Comparison of ENCODE assay signal across 21 cellular contexts in the genomic region with DNA sequence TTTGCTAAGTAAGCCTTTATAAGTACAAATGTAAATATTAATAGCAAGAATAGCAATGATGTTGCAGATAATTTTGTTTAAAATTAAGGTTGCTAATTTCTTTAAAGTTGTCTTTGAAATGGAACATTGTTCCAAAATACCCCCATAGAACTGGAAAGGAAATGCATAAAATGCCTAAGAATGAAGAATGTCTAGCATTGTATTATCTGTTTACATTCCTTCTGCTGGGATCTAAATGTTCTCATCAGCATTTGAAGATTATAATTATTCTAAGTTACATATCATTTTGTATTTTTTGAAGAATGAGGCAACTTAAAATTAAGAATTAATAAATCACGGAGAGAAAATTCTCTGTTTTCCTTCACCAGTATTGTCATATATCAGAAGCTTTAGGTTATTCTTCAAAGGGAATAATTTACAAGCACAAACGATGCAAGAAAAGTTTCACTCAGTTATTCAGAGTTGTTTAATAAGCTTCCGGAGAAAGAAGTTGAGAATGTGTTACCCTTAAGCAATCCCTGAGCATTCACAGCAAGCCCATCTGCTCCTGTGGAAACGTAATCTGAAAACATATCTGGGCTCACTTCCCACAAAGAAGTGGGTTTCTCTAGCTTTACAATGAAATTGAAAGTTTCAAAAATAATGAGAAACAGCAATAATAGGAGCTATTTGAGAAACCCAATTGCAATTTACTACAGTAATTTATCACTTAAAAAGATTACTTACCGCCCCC. TPM values are rescaled to one million over a fixed set of nuclear protein-coding genes. Genes with fewer than 3 reads are reported as not detected.
"Had no signal": no experiment of that assay in that cellular context is flagged by ENCODE, and none has a peak within 500 bp of the region (broad histone marks: within the 10 kb centered on the region; RNA-seq: fewer than 3 reads in every experiment).

No MANE protein-coding gene starts in this region.

- H3K9me3 ChIP-seq: thyroid gland, vagina had no signal

- H3K4me3 ChIP-seq: skin epidermis, thyroid gland, vagina had no signal

- H3K4me1 Mint-ChIP-seq: stimulated activated naive B cell treated with anti-CD40 and anti-IgM and Interleukin-4, amounts not matched to agents 10 μg/mL and 1 μg/mL and 100 μg/mL, for 72 hours had no signal

- H3K27ac ChIP-seq: skin epidermis, thyroid gland, vagina had no signal

- H3K36me3 ChIP-seq: thyroid gland, vagina had no signal

- H3K27me3 ChIP-seq: thyroid gland, vagina had no signal

- H3K27ac Mint-ChIP-seq: activated naive CD4-positive, alpha-beta T cell treated with anti-CD3 and anti-CD28 coated beads for 36 hours; activated T-helper 1 cell treated with anti-CD3 and anti-CD28 coated beads, Interleukin-12 subunit alpha, Interleukin-12 subunit beta, Interleukin-2, Interleukin-4 antibody, amounts not matched to agents 30 ng/mL and 10 ng/mL and 1 ng/mL, durations not matched to agents 14 hours and 24 hours and 36 hours; natural killer cell treated with Interleukin-12 subunit alpha and Interleukin-12 subunit beta and Interleukin-15 and Interleukin-18, amount 100 ng/mL, for 72 hours; progenitor cell of endocrine pancreas; stimulated activated naive B cell treated with anti-CD40 and anti-IgM and Interleukin-4, amounts not matched to agents 10 μg/mL and 1 μg/mL and 100 μg/mL, for 72 hours had no signal

- H3K36me3 Mint-ChIP-seq: natural killer cell treated with Interleukin-12 subunit alpha and Interleukin-12 subunit beta and Interleukin-15 and Interleukin-18, amount 100 ng/mL, for 72 hours; stimulated activated naive B cell treated with anti-CD40 and anti-IgM and Interleukin-4, amounts not matched to agents 10 μg/mL and 1 μg/mL and 100 μg/mL, for 72 hours had no signal

- DNase-seq: activated CD4-positive, CD25-positive, alpha-beta regulatory T cell treated with anti-CD3 and anti-CD28 coated beads, Interleukin-2, amount 50 U/mL, for 72 hours; activated naive CD4-positive, alpha-beta T cell treated with anti-CD3 and anti-CD28 coated beads for 36 hours; central memory CD4-positive, alpha-beta T cell; effector memory CD4-positive, alpha-beta T cell; foreskin fibroblast; kidney glomerular epithelial cell; nucleus accumbens; right cardiac atrium; stimulated activated CD4-positive, alpha-beta T cell treated with anti-CD3 and anti-CD28 coated beads, Interleukin-15, amount 100 ng/mL, for 24 hours; stimulated activated CD4-positive, alpha-beta T cell treated with anti-CD3 and anti-CD28 coated beads, Interleukin-4, amount 100 ng/mL, for 1 hour; stimulated activated naive B cell treated with anti-CD40 and anti-IgM and Interleukin-4, amounts not matched to agents 10 μg/mL and 1 μg/mL and 100 μg/mL, for 72 hours; thyroid gland had no signal

- H3K9me3 Mint-ChIP-seq: activated naive CD4-positive, alpha-beta T cell treated with anti-CD3 and anti-CD28 coated beads for 36 hours; activated T-helper 1 cell treated with anti-CD3 and anti-CD28 coated beads, Interleukin-12 subunit alpha, Interleukin-12 subunit beta, Interleukin-2, Interleukin-4 antibody, amounts not matched to agents 30 ng/mL and 10 ng/mL and 1 ng/mL, durations not matched to agents 14 hours and 24 hours and 36 hours; natural killer cell treated with Interleukin-12 subunit alpha and Interleukin-12 subunit beta and Interleukin-15 and Interleukin-18, amount 100 ng/mL, for 72 hours; stimulated activated naive B cell treated with anti-CD40 and anti-IgM and Interleukin-4, amounts not matched to agents 10 μg/mL and 1 μg/mL and 100 μg/mL, for 72 hours had no signal

- H3K4me3 Mint-ChIP-seq: activated naive CD4-positive, alpha-beta T cell treated with anti-CD3 and anti-CD28 coated beads for 36 hours; activated T-helper 1 cell treated with anti-CD3 and anti-CD28 coated beads, Interleukin-12 subunit alpha, Interleukin-12 subunit beta, Interleukin-2, Interleukin-4 antibody, amounts not matched to agents 30 ng/mL and 10 ng/mL and 1 ng/mL, durations not matched to agents 14 hours and 24 hours and 36 hours; natural killer cell treated with Interleukin-12 subunit alpha and Interleukin-12 subunit beta and Interleukin-15 and Interleukin-18, amount 100 ng/mL, for 72 hours; stimulated activated naive B cell treated with anti-CD40 and anti-IgM and Interleukin-4, amounts not matched to agents 10 μg/mL and 1 μg/mL and 100 μg/mL, for 72 hours had no signal

- ATAC-seq: natural killer cell treated with Interleukin-12 subunit alpha and Interleukin-12 subunit beta and Interleukin-15 and Interleukin-18, amount 100 ng/mL, for 72 hours; right cardiac atrium; stimulated activated naive B cell treated with anti-CD40 and anti-IgM and Interleukin-4, amounts not matched to agents 10 μg/mL and 1 μg/mL and 100 μg/mL, for 72 hours had no signal

- H3K4me1 ChIP-seq: thyroid gland, vagina had no signal

- H3K27me3 Mint-ChIP-seq: natural killer cell treated with Interleukin-12 subunit alpha and Interleukin-12 subunit beta and Interleukin-15 and Interleukin-18, amount 100 ng/mL, for 72 hours; progenitor cell of endocrine pancreas; stimulated activated naive B cell treated with anti-CD40 and anti-IgM and Interleukin-4, amounts not matched to agents 10 μg/mL and 1 μg/mL and 100 μg/mL, for 72 hours had no signal

RNA-seq across cellular contexts. Expression of a gene that starts 21.3 kb away (rescaled TPM):
- total RNA-seq: activated CD8-positive, alpha-beta memory T cell treated with anti-CD3 and anti-CD28 coated beads for 36 hours; activated T-helper 1 cell treated with anti-CD3 and anti-CD28 coated beads, Interleukin-12 subunit alpha, Interleukin-12 subunit beta, Interleukin-2, Interleukin-4 antibody, amounts not matched to agents 30 ng/mL and 10 ng/mL and 1 ng/mL, durations not matched to agents 14 hours and 24 hours and 36 hours; liver; mesenteric fat pad; natural killer cell treated with Interleukin-12 subunit alpha and Interleukin-12 subunit beta and Interleukin-15 and Interleukin-18, amount 100 ng/mL, for 72 hours; right cardiac atrium; T-helper 1 cell treated with Interleukin-12 subunit alpha and Interleukin-12 subunit beta and Interleukin-4 antibody, amounts not matched to agents 30 ng/mL and 1 ng/mL, for 36 hours had no signal
